14 cellular contexts compared by ENCODE assay signal in the genomic region with DNA sequence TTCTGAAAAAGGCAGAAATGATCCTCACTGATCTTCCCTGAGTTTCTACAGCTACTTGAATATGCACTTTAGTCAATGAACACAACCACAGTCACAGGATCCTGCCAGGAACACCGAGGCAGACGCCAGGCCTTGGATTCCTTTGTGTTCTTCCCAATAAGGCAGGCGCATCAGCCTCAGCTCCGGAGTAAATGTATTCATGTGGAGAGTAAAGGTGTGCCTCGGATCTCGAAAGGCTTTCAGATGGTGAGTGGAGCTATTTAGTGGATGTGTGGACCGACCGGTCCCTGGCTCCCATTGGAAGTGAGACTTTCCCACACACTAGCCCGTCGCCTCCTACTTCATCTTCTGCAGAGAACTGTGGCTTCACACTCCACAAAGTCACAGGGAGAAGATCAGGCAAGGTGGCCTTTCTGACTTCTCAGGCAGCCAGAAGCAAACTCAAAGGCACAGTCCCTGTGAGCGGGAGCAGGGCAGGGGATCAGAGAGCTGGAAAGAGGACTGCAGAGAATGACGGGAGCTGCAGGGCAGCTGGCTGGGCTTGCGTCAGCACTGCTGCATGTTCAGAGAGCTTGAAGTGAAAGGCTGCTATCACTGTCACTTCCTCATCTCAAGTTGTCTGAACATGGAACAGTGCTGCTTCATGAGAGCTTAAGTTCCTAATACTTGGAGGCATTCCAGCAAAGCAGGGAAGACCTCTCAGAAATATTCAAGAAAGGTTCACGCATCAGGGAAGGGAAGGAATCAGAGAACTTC. TPM values are rescaled to one million over a fixed set of nuclear protein-coding genes. Genes with fewer than 3 reads are reported as not detected.
DNase-seq lines count a peak whose midpoint lies in the region; ATAC-seq and TF ChIP-seq lines count a peak whose summit lies in the region.
"Had no signal": no experiment of that assay in that cellular context is flagged by ENCODE, and none has a peak within 500 bp of the region (broad histone marks: within the 10 kb centered on the region; RNA-seq: fewer than 3 reads in every experiment).

No MANE protein-coding gene starts in this region.

- H3K4me3 Mint-ChIP-seq in CD4-positive, alpha-beta T cell = no peak overlapping the region
- H3K4me3 Mint-ChIP-seq: B cell had no signal

- H3K27ac Mint-ChIP-seq in CD4-positive, alpha-beta T cell = peak overlapping the region; percentile 12

- peaks cover 0 to 5% (median 0%) of the 10 kb centered on the region in 4 donors for H3K4me1 ChIP-seq in sigmoid colon

- H3K36me3 Mint-ChIP-seq in CD4-positive, alpha-beta T cell (ENCODE audit: low read depth) = peaks cover 48% of the 10 kb centered on the region

- no peak for ATAC-seq in CD4-positive, alpha-beta T cell (ENCODE audit: poor library complexity)
- ATAC-seq: HCT116 had no signal

- H3K27me3 ChIP-seq in CD4-positive, alpha-beta T cell (ENCODE audit: control insufficient read depth, insufficient read depth, low read length) = no peaks in the 10 kb centered on the region
- no peaks in the 10 kb centered on the region for H3K27me3 ChIP-seq in dorsolateral prefrontal cortex
- H3K27me3 ChIP-seq in sigmoid colon = no peaks in the 10 kb centered on the region
- H3K27me3 ChIP-seq: transverse colon had no signal

- no peaks in the 10 kb centered on the region for H3K27me3 Mint-ChIP-seq in CD4-positive, alpha-beta T cell
- H3K27me3 Mint-ChIP-seq: B cell, progenitor cell of endocrine pancreas had no signal

- no peak for TF ChIP-seq POLR2A in sigmoid colon (IDR thresholded peaks at IDR 0.05)

- WGBS in sigmoid colon, 2 donors = 92 to 96% methylated on average over 14 of the region's 14 CpGs

- peaks cover 6 to 15% (median 9%) of the 10 kb centered on the region in 4 donors for H3K36me3 ChIP-seq in sigmoid colon

- H3K4me1 Mint-ChIP-seq in CD4-positive, alpha-beta T cell (ENCODE audit: low read depth) = peaks cover 42% of the 10 kb centered on the region

- H3K27ac ChIP-seq in CD4-positive, alpha-beta T cell (ENCODE audit: low read depth, low read length) = no peak overlapping the region
- H3K27ac ChIP-seq in dorsolateral prefrontal cortex (peak overlapping the region in 46 of 59 donors; percentile 1 to 84 (median 51)), sigmoid colon (no peak overlapping the region)
- H3K27ac ChIP-seq: transverse colon had no signal

- H3K4me3 ChIP-seq in dorsolateral prefrontal cortex = peak overlapping the region in 12 of 59 donors; percentile 1 to 47 (median 23)
- H3K4me3 ChIP-seq in sigmoid colon = no peak overlapping the region
- H3K4me3 ChIP-seq: transverse colon had no signal

- POLR2A ChIA-PET in CD4-positive, alpha-beta T cell (lab: Charles Lee) = no interaction called here

- H3K9me3 ChIP-seq in CD4-positive, alpha-beta T cell (ENCODE audit: control insufficient read depth, low read length) = no peaks in the 10 kb centered on the region
- no peaks in the 10 kb centered on the region for H3K9me3 ChIP-seq in sigmoid colon
- H3K9me3 ChIP-seq: transverse colon had no signal

- TF ChIP-seq EP300 in sigmoid colon (IDR thresholded peaks at IDR 0.05) = no peak

- intact Hi-C loops in CD4-positive, alpha-beta T cell (cut with DNase I, micrococcal nuclease) = no loop called here
- intact Hi-C loops in dorsolateral prefrontal cortex (cut with DNase I) (no loop called here), sigmoid colon (cut with DNase I) (no loop called here)

- CTCF ChIA-PET in CD4-positive, alpha-beta T cell (lab: Charles Lee) = no interaction called here

- no peaks in the 10 kb centered on the region for H3K9me3 Mint-ChIP-seq in CD4-positive, alpha-beta T cell

- DNase-seq in CD4-positive, alpha-beta T cell = no peak
- DNase-seq in Kasumi-1 (lab: John Stamatoyannopoulos, UW) = peak; percentile 86
- DNase-seq in dorsolateral prefrontal cortex = peak in 7 of 10 donors; percentile 43 to 59 (median 49)
- DNase-seq in midbrain (lab: John Stamatoyannopoulos, UW) = peak; percentile 32
- no peak for DNase-seq in sigmoid colon
- no peak for DNase-seq in A172 (ENCODE audit: low spot score)
- no peak for DNase-seq in germinal center (ENCODE audit: low spot score)
- no peak for DNase-seq in NK-92 treated with Interleukin-12 subunit alpha and Interleukin-12 subunit beta, amount 100 ng/mL, for 24 hours (lab: John Stamatoyannopoulos, UW)
- DNase-seq: activated CD4-positive, alpha-beta T cell treated with anti-CD3 and anti-CD28 coated beads for 4 hours; SHP77 treated with DMSO at 0.1 percent for 48 hours; transverse colon had no signal

- TF ChIP-seq CTCF in CD4-positive, alpha-beta T cell (IDR thresholded peaks at IDR 0.05) = no peak
- TF ChIP-seq CTCF in dorsolateral prefrontal cortex (IDR thresholded peaks at IDR 0.05 in 54 of 56, conservative IDR thresholded peaks at IDR 0.05 in 2 of 56; ENCODE audit: low read depth in 1 of 56, partially characterized antibody in 56 of 56) = no peak
- TF ChIP-seq CTCF in sigmoid colon (IDR thresholded peaks at IDR 0.05) = no peak

RNA-seq across cellular contexts. Expression of a gene that starts 20.6 kb away (rescaled TPM):
- total RNA-seq in CD4-positive, alpha-beta T cell = 10 to 100 TPM; 14.9 to 16.6 TPM
- total RNA-seq in dorsolateral prefrontal cortex (10 to 100 TPM; 18.8 to 31.2 (median 24.9) TPM), sigmoid colon (10 to 100 TPM; 17.4 to 24.6 (median 20.8) TPM)
- 1 to 10 TPM; 4.8 to 9.0 (median 5.5) TPM for polyA plus RNA-seq in sigmoid colon
- total RNA-seq in A172 (2014; rRNA removed; shearing (Covaris generic)) = 34.0 and 37.7 TPM in 2 replicates

RNA-seq across cellular contexts. Expression of a gene that starts 28.4 kb away (rescaled TPM):
- total RNA-seq in CD4-positive, alpha-beta T cell = 10 to 100 TPM; 28.8 to 29.4 TPM
- 10 to 100 TPM; 15.9 to 35.0 (median 24.8) TPM for total RNA-seq in dorsolateral prefrontal cortex
- 10 to 100 TPM; 15.7 to 22.5 (median 16.0) TPM for total RNA-seq in sigmoid colon
- polyA plus RNA-seq in sigmoid colon = 10 to 100 TPM in 1 of 3 donors, 1 to 10 TPM in 2; 8.3 to 10.9 (median 8.4) TPM
- 9.8 and 25.1 TPM in 2 replicates for total RNA-seq in A172 (2014; rRNA removed; shearing (Covaris generic))

Comparison
In these comparisons a context has a peak if more than half of its experiments do, and no peak if none do; other contexts are left out.
1. DNase-seq: peak in Kasumi-1 (2 of 2), dorsolateral prefrontal cortex (7 of 10) and midbrain (single experiment); none in CD4-positive, alpha-beta T cell (0 of 10), sigmoid colon (single experiment), A172 (single experiment), germinal center (single experiment) and NK-92 treated with Interleukin-12 subunit alpha and Interleukin-12 subunit beta, amount 100 ng/mL, for 24 hours (single experiment).
2. H3K27ac ChIP-seq: peak in dorsolateral prefrontal cortex (46 of 59); none in CD4-positive, alpha-beta T cell (single experiment) and sigmoid colon (0 of 4).